In genomic region chr1:17509320-17509719, GRCh38 we compare ENCODE assay signal across 11 cellular contexts. TPM values are rescaled to one million over a fixed set of nuclear protein-coding genes. Genes with fewer than 3 reads are reported as not detected.
"Had no signal": no experiment of that assay in that cellular context is flagged by ENCODE, and none has a peak within 500 bp of the region (broad histone marks: within the 10 kb centered on the region; RNA-seq: fewer than 3 reads in every experiment).

No MANE protein-coding gene starts in this region.

- H3K27me3 ChIP-seq: adrenal gland had no signal

- H3K27ac ChIP-seq: adrenal gland, epithelial cell of prostate had no signal

- DNase-seq: activated naive CD4-positive, alpha-beta T cell treated with anti-CD3 and anti-CD28 coated beads, Interleukin-2, amount 10 ng/mL, durations not matched to agents 7 days and 5 days; adrenal gland; effector CD4-positive, alpha-beta T cell; kidney; natural killer cell; stimulated activated CD4-positive, alpha-beta T cell treated with anti-CD3 and anti-CD28 coated beads, Interleukin-12 subunit alpha, Interleukin-12 subunit beta, amount 100 ng/mL, for 4 hours; stimulated activated CD8-positive, alpha-beta memory T cell treated with anti-CD3 and anti-CD28 coated beads, Interleukin-4, amount 100 ng/mL, for 48 hours; stimulated activated naive CD8-positive, alpha-beta T cell treated with anti-CD3 and anti-CD28 coated beads, Interleukin-15, Interleukin-2, amounts not matched to agents 100 U/mL and 50 U/mL, for 24 hours had no signal

- H3K36me3 ChIP-seq: adrenal gland had no signal

- H3K4me3 ChIP-seq: adrenal gland had no signal

- ATAC-seq: activated CD4-positive, CD25-positive, alpha-beta regulatory T cell treated with anti-CD3 and anti-CD28 coated beads, Interleukin-2, amount 50 U/mL, for 24 hours; natural killer cell had no signal

- H3K9me3 ChIP-seq: adrenal gland had no signal

- H3K4me1 ChIP-seq: adrenal gland had no signal

RNA-seq across cellular contexts. Expression of gene ARHGEF10L, which starts 30.2 kb away (rescaled TPM):
- total RNA-seq: T-helper 2 cell treated with Interferon-gamma antibody and Interleukin-4, amounts not matched to agents 100 ng/mL and 5 ng/mL, for 36 hours had no signal
